Comparison of ENCODE assay signal across 24 cellular contexts in the genomic region with DNA sequence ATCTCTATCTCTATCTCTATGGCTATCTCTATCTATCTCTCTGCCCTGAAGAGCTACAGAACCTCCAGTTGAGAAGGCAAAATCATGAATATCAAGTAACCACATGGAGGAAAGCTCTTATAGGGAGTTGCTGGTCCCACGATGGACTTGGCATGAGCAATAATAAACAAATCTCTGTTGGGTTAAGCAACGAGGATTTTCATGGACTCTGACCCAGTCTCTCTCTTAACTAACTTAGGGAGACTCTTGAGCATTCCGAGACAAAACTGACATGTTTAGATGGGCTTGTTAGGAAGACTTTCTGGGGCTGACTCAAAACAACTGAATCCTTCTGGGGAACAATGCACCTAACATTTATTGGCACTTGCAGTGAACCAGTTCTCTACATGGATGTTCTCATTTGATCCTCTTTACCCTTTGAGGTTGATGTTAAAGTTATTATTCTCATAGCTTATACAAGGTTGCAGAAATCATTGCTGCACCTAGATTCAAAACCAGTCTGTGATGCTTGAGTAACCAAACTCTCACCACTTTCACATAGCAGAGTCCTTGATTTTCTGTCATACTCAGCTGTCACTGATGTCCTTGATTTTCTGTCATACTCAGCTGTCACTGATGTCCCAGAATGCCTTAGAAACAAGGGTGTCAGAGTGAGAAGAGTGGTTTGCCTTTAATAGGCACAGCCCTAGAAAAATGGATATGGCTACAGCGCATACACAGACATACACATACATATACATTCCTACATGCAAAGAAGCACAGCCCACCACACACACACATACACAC.
DNase-seq lines count a peak whose midpoint lies in the region; ATAC-seq, FAIRE-seq and TF ChIP-seq lines count a peak whose summit lies in the region.
"Had no signal": no experiment of that assay in that cellular context is flagged by ENCODE, and none has a peak within 500 bp of the region (broad histone marks: within the 10 kb centered on the region; RNA-seq: fewer than 3 reads in every experiment).

No MANE protein-coding gene starts in this region.

- H3K36me3 ChIP-seq in hepatocyte (replicated peaks; ENCODE audit: insufficient read depth, low read depth), result no peaks in the 10 kb centered on the region
- no peaks in the 10 kb centered on the region for H3K36me3 ChIP-seq in neural cell (ENCODE audit: insufficient read depth, low read length)
- no peaks in the 10 kb centered on the region for H3K36me3 ChIP-seq in small intestine (ENCODE audit: control insufficient read depth in 2 of 2, insufficient read depth in 2 of 2, low read length in 2 of 2)
- no peaks in the 10 kb centered on the region for H3K36me3 ChIP-seq in ascending aorta
- H3K36me3 ChIP-seq: BE2C, BLaER1 had no signal

- DNase-seq in hepatocyte (ENCODE audit: low spot score), result peak; percentile 13
- DNase-seq in left lobe of liver (ENCODE audit: low spot score), result no peak
- peak; percentile 40 for DNase-seq in small intestine
- DNase-seq in NCI-H1694 treated with DMSO at 0.1 percent for 48 hours (lab: John Stamatoyannopoulos, UW), result no peak
- DNase-seq in HUDEP-2 (lab: John Stamatoyannopoulos, UW; ENCODE audit: unreplicated experiment in 76 of 76), result no peak
- DNase-seq in ascending aorta (ENCODE audit: low spot score in 2 of 2), result no peak
- DNase-seq: 8988T; ACHN; BE2C; C1 segment of cervical spinal cord; CD4-positive, alpha-beta memory T cell; CD4-positive, CD25-positive, alpha-beta regulatory T cell; CD8-positive, alpha-beta memory T cell; COR-L47; DMS 273 treated with DMSO at 0.1 percent for 48 hours; DMS79 treated with DMSO at 0.1 percent for 48 hours; GF-D8 had no signal

- no peaks in the 10 kb centered on the region for H3K9me3 ChIP-seq in hepatocyte (ENCODE audit: low read depth)
- no peaks in the 10 kb centered on the region for H3K9me3 ChIP-seq in neural cell (ENCODE audit: low read length)
- H3K9me3 ChIP-seq in small intestine (ENCODE audit: control insufficient read depth, low read depth), result no peaks in the 10 kb centered on the region
- H3K9me3 ChIP-seq in ascending aorta, result no peaks in the 10 kb centered on the region
- H3K9me3 ChIP-seq: BE2C, BLaER1 had no signal

- H2AFZ ChIP-seq in hepatocyte (no peak overlapping the region), neural cell (ENCODE audit: low read depth, low read length) (no peak overlapping the region)

- FAIRE-seq in small intestine (lab: Jason Lieb, UNC), result no peak
- FAIRE-seq: A204.1, G401.6, GM12891, GM19239 had no signal

- no peak overlapping the region for H3K9ac ChIP-seq in neural cell (ENCODE audit: low read length)
- H3K9ac ChIP-seq: BLaER1 had no signal

- WGBS in hepatocyte (ENCODE audit: low lambda C conversion rate, missing lambda C conversion rate), result 61% methylated on average over 4 of the region's 4 CpGs
- whole genome bisulfite sequencing in small intestine, 3 donors, result 34 to 50% (median 39%) methylated on average over 4 of the region's 4 CpGs

- intact Hi-C loops in ascending aorta (cut with DNase I), result no loop called here

- peak; percentile 70 for ATAC-seq in left lobe of liver
- ATAC-seq in GM21526 (IDR thresholded peaks at IDR 0.05; ENCODE audit: low FRiP score, unreplicated experiment), result no peak

- TF ChIP-seq RAD21 in neural cell (conservative IDR thresholded peaks at IDR 0.05), result no peak

- H3F3A ChIP-seq in neural cell (ENCODE audit: insufficient read depth, low read length, poor library complexity, severe bottlenecking), result no peaks in the 10 kb centered on the region

- H3K4me1 ChIP-seq in hepatocyte (ENCODE audit: insufficient read depth), result peaks cover 2% of the 10 kb centered on the region
- peaks cover 0 to 4% of the 10 kb centered on the region in 2 donors for H3K4me1 ChIP-seq in small intestine (ENCODE audit: control insufficient read depth in 2 of 2, insufficient read depth in 1 of 2, low read depth in 1 of 2, low read length in 1 of 2)
- no peaks in the 10 kb centered on the region for H3K4me1 ChIP-seq in ascending aorta
- H3K4me1 ChIP-seq: BE2C, BLaER1 had no signal

- H3K79me2 ChIP-seq in hepatocyte (no peaks in the 10 kb centered on the region), neural cell (replicated peaks; ENCODE audit: insufficient read depth, low read length) (no peaks in the 10 kb centered on the region)

- H3K27me3 ChIP-seq in hepatocyte (no peaks in the 10 kb centered on the region), neural cell (ENCODE audit: insufficient read depth, low read depth, low read length) (no peaks in the 10 kb centered on the region), small intestine (ENCODE audit: control insufficient read depth in 2 of 2, insufficient read depth in 2 of 2, low read length in 2 of 2) (no peaks in the 10 kb centered on the region), ascending aorta (no peaks in the 10 kb centered on the region)
- H3K27me3 ChIP-seq: BE2C, BLaER1 had no signal

- H3K4me3 ChIP-seq in hepatocyte, result no peak overlapping the region
- H3K4me3 ChIP-seq in neural cell (ENCODE audit: low read length), result no peak overlapping the region
- no peak overlapping the region for H3K4me3 ChIP-seq in small intestine (ENCODE audit: low read depth in 1 of 2, low read length in 2 of 2)
- H3K4me3 ChIP-seq in ascending aorta, result no peak overlapping the region
- H3K4me3 ChIP-seq: BLaER1 had no signal

- peak; percentile 99 for TF ChIP-seq EP300 in neural cell (conservative IDR thresholded peaks at IDR 0.05; ENCODE audit: poor library complexity, severe bottlenecking)

- TF ChIP-seq CTCF in hepatocyte (IDR thresholded peaks at IDR 0.05; ENCODE audit: poor library complexity) (no peak), neural cell (IDR thresholded peaks at IDR 0.05; ENCODE audit: poor library complexity, severe bottlenecking) (no peak), ascending aorta (IDR thresholded peaks at IDR 0.05) (no peak)

- H3K27ac ChIP-seq in hepatocyte, result no peak overlapping the region
- H3K27ac ChIP-seq in neural cell (ENCODE audit: low read length), result peak overlapping the region; percentile 63
- H3K27ac ChIP-seq in small intestine (ENCODE audit: low read depth in 1 of 2, low read length in 1 of 2), result no peak overlapping the region
- H3K27ac ChIP-seq in ascending aorta, result no peak overlapping the region
- H3K27ac ChIP-seq: BLaER1 had no signal

- no peaks in the 10 kb centered on the region for H4K20me1 ChIP-seq in hepatocyte (ENCODE audit: insufficient read depth, poor library complexity, severe bottlenecking)
- no peaks in the 10 kb centered on the region for H4K20me1 ChIP-seq in neural cell (ENCODE audit: insufficient read depth)
- H4K20me1 ChIP-seq: BLaER1 had no signal

- no peaks in the 10 kb centered on the region for H3K9me2 ChIP-seq in hepatocyte (replicated peaks; ENCODE audit: insufficient read depth)
- H3K9me2 ChIP-seq in neural cell (ENCODE audit: insufficient read depth, low read length), result no peaks in the 10 kb centered on the region

- H3K4me2 ChIP-seq in hepatocyte (no peak overlapping the region), neural cell (ENCODE audit: low read length) (no peak overlapping the region)
- H3K4me2 ChIP-seq: BLaER1 had no signal

TF ChIP-seq in neural cell, 6 proteins besides CTCF, POLR2A, EP300 and RAD21:
- TF ChIP-seq MXI1 (conservative IDR thresholded peaks at IDR 0.05; ENCODE audit: poor library complexity, severe bottlenecking) (no peak), POLR2AphosphoS5 (IDR thresholded peaks at IDR 0.05) (peak; percentile 93), SMC3 (conservative IDR thresholded peaks at IDR 0.05; ENCODE audit: poor library complexity) (peak; percentile 20)
TF ChIP-seq in neural cell: peak in this region for 2.

Comparison
In these comparisons a context has a peak if more than half of its experiments do, and no peak if none do; other contexts are left out.
1. DNase-seq: peak in hepatocyte (single experiment) and small intestine (single experiment); none in left lobe of liver (single experiment), NCI-H1694 treated with DMSO at 0.1 percent for 48 hours (single experiment), HUDEP-2 (0 of 76) and ascending aorta (0 of 2).